ENCODE assay signal across 8 cellular contexts in genomic region chr1:173823776-173824314, GRCh38. TPM values are rescaled to one million over a fixed set of nuclear protein-coding genes. Genes with fewer than 3 reads are reported as not detected.
DNase-seq lines count a peak whose midpoint lies in the region; ATAC-seq, FAIRE-seq and TF ChIP-seq lines count a peak whose summit lies in the region.

No MANE protein-coding gene starts in this region.

- peak overlapping the region; percentile 90 for H3K9ac ChIP-seq in adipocyte (ENCODE audit: low read length)

- 3% methylated on average over 25 of the region's 25 CpGs for WGBS in A549 (ENCODE audit: missing lambda C conversion rate)
- WGBS in tibial nerve, 2 donors: 0 to 1% methylated on average over 21 to 25 of the region's 25 CpGs

- intact Hi-C loops in left colon (cut with DNase I, micrococcal nuclease): no loop called here

- peak overlapping the region; percentile 93 for H3K4me2 ChIP-seq in A549

- H3K4me1 ChIP-seq in A549 (peaks cover 16% of the 10 kb centered on the region; the same call in 1 of the 3 replicates), adipocyte (ENCODE audit: control insufficient read depth, insufficient read depth, low read length) (peaks cover 13% of the 10 kb centered on the region), tibial nerve (peaks cover 0 to 41% (median 12%) of the 10 kb centered on the region in 4 donors)

- TF ChIP-seq CTCF in A549 (IDR thresholded peaks at IDR 0.05) (no peak), tibial nerve (IDR thresholded peaks at IDR 0.05) (no peak)

- H3K27ac ChIP-seq in A549: peak overlapping the region; percentile 90 to 92
- peak overlapping the region; percentile 89 to 97 (median 94) for H3K27ac ChIP-seq in tibial nerve

- POLR2A ChIA-PET in A549 (lab: Yijun Ruan, JAX): interaction anchor here (0.5 to 2.5 kb wide), 16 partner anchors 15 to 1082 kb away, joined by 3 to 26 read pairs (median 3); partner anchors contain the start of genes GAS5, KLHL20, PRDX6 and ZBTB37

- H3K27me3 ChIP-seq in adipocyte (replicated peaks; ENCODE audit: control insufficient read depth, insufficient read depth, low read length): no peaks in the 10 kb centered on the region
- no peaks in the 10 kb centered on the region for H3K27me3 ChIP-seq in tibial nerve

- no peak; the same call in 1 of the 2 replicates for TF ChIP-seq POLR2A in A549 (IDR thresholded peaks at IDR 0.05; ENCODE audit: low read length)
- no peak for TF ChIP-seq POLR2A in tibial nerve (IDR thresholded peaks at IDR 0.05)

- H3K36me3 ChIP-seq in adipocyte (ENCODE audit: control insufficient read depth, insufficient read depth, low read length, severe bottlenecking): no peaks in the 10 kb centered on the region
- H3K36me3 ChIP-seq in tibial nerve: peaks cover 0 to 3% (median 0%) of the 10 kb centered on the region in 3 donors

- ATAC-seq in A549 (peak; percentile 60 to 70; a peak in 5 of 6 replicates), GM18909 (IDR thresholded peaks at IDR 0.05; ENCODE audit: poor library complexity, unreplicated experiment) (peak; percentile 46), HG03108 (IDR thresholded peaks at IDR 0.05; ENCODE audit: unreplicated experiment) (peak; percentile 25), left colon (peak; percentile 16)

- H3K4me3 ChIP-seq in A549 (peak overlapping the region; percentile 74), adipocyte (ENCODE audit: low read length) (peak overlapping the region; percentile 96), tibial nerve (peak overlapping the region; percentile 75 to 88 (median 82))

- no peaks in the 10 kb centered on the region for H3K9me3 ChIP-seq in A549
- no peaks in the 10 kb centered on the region for H3K9me3 ChIP-seq in adipocyte (ENCODE audit: control insufficient read depth, low read length)
- H3K9me3 ChIP-seq in tibial nerve: no peaks in the 10 kb centered on the region

- TF ChIP-seq EP300 in A549 (IDR thresholded peaks at IDR 0.05): no peak
- TF ChIP-seq EP300 in tibial nerve (IDR thresholded peaks at IDR 0.05): no peak

- TF ChIP-seq RAD21 in A549 (conservative IDR thresholded peaks at IDR 0.05 in 1 of 2, IDR thresholded peaks at IDR 0.05 in 1 of 2): no peak

- DNase-seq in A549 (ENCODE audit: low read depth in 1 of 2, low spot score in 1 of 2) (no peak), adipocyte (ENCODE audit: low read depth) (peak; percentile 75), left colon (no peak), tibial nerve (ENCODE audit: low spot score in 2 of 2) (no peak), NCI-H146 treated with DMSO at 0.1 percent for 48 hours (lab: John Stamatoyannopoulos, UW; ENCODE audit: unreplicated experiment) (no peak), NCI-H2029 (lab: John Stamatoyannopoulos, UW) (no peak)

- no peak for FAIRE-seq in A549 (lab: Jason Lieb, UNC)

- CTCF ChIA-PET in A549 (lab: Yijun Ruan, JAX): interaction anchor here (0.6 to 5.5 kb wide), 12 partner anchors 10 to 1080 kb away, joined by 3 to 48 read pairs (median 4); no protein-coding TSS in a partner anchor

TF ChIP-seq in A549, 52 proteins besides CTCF, POLR2A, EP300 and RAD21:
- TF ChIP-seq PHF8 (IDR thresholded peaks at IDR 0.05; ENCODE audit: borderline replicate concordance, low read depth) (peak; percentile 34; the same call in 1 of the 2 replicates), HEYL (CRISPR knock-in tag; IDR thresholded peaks at IDR 0.05) (no peak), NFE2L2 (conservative IDR thresholded peaks at IDR 0.05; ENCODE audit: low read length) (no peak), MAX (IDR thresholded peaks at IDR 0.05) (no peak), MAZ (IDR thresholded peaks at IDR 0.05; ENCODE audit: borderline replicate concordance, low read depth, low read length) (no peak), HOXB5 (CRISPR knock-in tag; IDR thresholded peaks at IDR 0.05) (no peak)
TF ChIP-seq in A549: peak in this region for 1.

RNA-seq across cellular contexts. Expression of gene DARS2, which starts 0.6 kb away (rescaled TPM):
- polyA plus RNA-seq in A549 (2011; rRNA removed) (67.0 and 70.4 TPM in 2 replicates), A549 (2017; fragmentation: RNase III; extraction: RNeasy Plus Mini Kit Qiagen cat#74134 plus additional on column Dnase treatment) (42.9 to 43.3 TPM (median 43.1 TPM) in 3 replicates)
- polyA plus RNA-seq in A549 (2012; cell fraction: cytosol; rRNA removed): 25.1 and 26.1 TPM in 2 replicates
- polyA plus RNA-seq in A549 (2012; cell fraction: nucleus; rRNA removed): 19.9 and 31.3 TPM in 2 replicates
- polyA minus RNA-seq in A549 (2011; rRNA and poly(A)+ RNA removed): 50.1 and 53.4 TPM in 2 replicates
- total RNA-seq in left colon (10 to 100 TPM; 24.3 to 27.4 TPM), tibial nerve (10 to 100 TPM; 10.4 to 18.8 (median 12.3) TPM)

RNA-seq across cellular contexts. Expression of gene CENPL, which starts 0.8 kb away (rescaled TPM):
- polyA plus RNA-seq in A549 (2011; rRNA removed): 15.6 and 20.2 TPM in 2 replicates
- polyA plus RNA-seq in A549 (2012; cell fraction: cytosol; rRNA removed): 5.8 and 6.4 TPM in 2 replicates
- polyA plus RNA-seq in A549 (2012; cell fraction: nucleus; rRNA removed): 2.6 and 3.2 TPM in 2 replicates
- 10.8 to 12.5 TPM (median 11.3 TPM) in 3 replicates for polyA plus RNA-seq in A549 (2017; fragmentation: RNase III; extraction: RNeasy Plus Mini Kit Qiagen cat#74134 plus additional on column Dnase treatment)
- polyA minus RNA-seq in A549 (2011; rRNA and poly(A)+ RNA removed): 12.7 and 15.4 TPM in 2 replicates
- total RNA-seq in left colon: 1 to 10 TPM; 3.2 to 6.8 TPM
- 1 to 10 TPM; 4.2 to 8.1 (median 5.1) TPM for total RNA-seq in tibial nerve

RNA-seq across cellular contexts. Expression of gene GAS5, which starts 43.9 kb away (rescaled TPM):
- polyA plus RNA-seq in A549 (2011; rRNA removed) (1,735 and 1,903 TPM in 2 replicates), A549 (2017; fragmentation: RNase III; extraction: RNeasy Plus Mini Kit Qiagen cat#74134 plus additional on column Dnase treatment) (376 to 421 TPM (median 410 TPM) in 3 replicates)
- polyA plus RNA-seq in A549 (2012; cell fraction: cytosol; rRNA removed): 363 and 466 TPM in 2 replicates
- polyA plus RNA-seq in A549 (2012; cell fraction: nucleus; rRNA removed): 357 and 566 TPM in 2 replicates
- 384 and 446 TPM in 2 replicates for polyA minus RNA-seq in A549 (2011; rRNA and poly(A)+ RNA removed)
- total RNA-seq in left colon (100 to 1,000 TPM; 241 to 261 TPM), tibial nerve (100 to 1,000 TPM; 348 to 615 (median 564) TPM)

RNA-seq across cellular contexts. Expression of gene ZBTB37, which starts 44.3 kb away (rescaled TPM):
- polyA plus RNA-seq in A549 (2011; rRNA removed) (3.0 TPM in 2 replicates), A549 (2017; fragmentation: RNase III; extraction: RNeasy Plus Mini Kit Qiagen cat#74134 plus additional on column Dnase treatment) (1.0 to 1.3 TPM (median 1.1 TPM) in 3 replicates)
- 0.33 and 0.60 TPM in 2 replicates for polyA plus RNA-seq in A549 (2012; cell fraction: cytosol; rRNA removed)
- 0.52 and 0.72 TPM in 2 replicates for polyA plus RNA-seq in A549 (2012; cell fraction: nucleus; rRNA removed)
- polyA minus RNA-seq in A549 (2011; rRNA and poly(A)+ RNA removed): 13.4 and 15.1 TPM in 2 replicates
- total RNA-seq in left colon (1 to 10 TPM; 7.1 to 8.4 TPM), tibial nerve (10 to 100 TPM; 11.7 to 17.0 (median 13.7) TPM)
